Comparison of ENCODE assay signal across 1 cellular context in genomic region chr19:12782424-12783225, GRCh38.
TF ChIP-seq lines count a peak whose summit lies in the region.

No MANE protein-coding gene starts in this region.

TF ChIP-seq in GM12878, 131 proteins besides CTCF, POLR2A, EP300 and RAD21 (continues in another document):
- TF ChIP-seq USF2 (IDR thresholded peaks at IDR 0.05; ENCODE audit: borderline replicate concordance, low read depth, low read length) (no peak; the same call in 1 of the 2 replicates), PAX8 (IDR thresholded peaks at IDR 0.05) (no peak), RAD51 (IDR thresholded peaks at IDR 0.05) (no peak), MEF2A (IDR thresholded peaks at IDR 0.05; ENCODE audit: insufficient read depth, low read depth, low read length) (0 out of 2 replicates have a peak, but pooled peaks have one; percentile 39), GABPA (IDR thresholded peaks at IDR 0.05; ENCODE audit: low read depth) (no peak), EED (IDR thresholded peaks at IDR 0.05; ENCODE audit: low read depth) (peak; percentile 95), BCL11A (IDR thresholded peaks at IDR 0.05; ENCODE audit: low read depth, low read length) (peak; percentile 14; the same call in 1 of the 2 replicates), SIN3A (IDR thresholded peaks at IDR 0.05; ENCODE audit: low read depth, low read length) (peak; percentile 58; the same call in 1 of the 2 replicates), ZNF384 (IDR thresholded peaks at IDR 0.05; ENCODE audit: borderline replicate concordance, low read depth, low read length) (no peak), RELA (IDR thresholded peaks at IDR 0.05; ENCODE audit: borderline replicate concordance, partially characterized antibody) (peak; percentile 93), ZNF274 (IDR thresholded peaks at IDR 0.05; ENCODE audit: insufficient read depth, insufficient read length) (no peak), TARDBP (IDR thresholded peaks at IDR 0.05; ENCODE audit: borderline replicate concordance) (no peak; the same call in none of the 2 replicates), TAF1 (IDR thresholded peaks at IDR 0.05; ENCODE audit: borderline replicate concordance, low read depth, low read length) (no peak; the same call in 1 of the 2 replicates), EZH2 (IDR thresholded peaks at IDR 0.05; ENCODE audit: borderline replicate concordance, control insufficient read depth, low read depth, low read length) (no peak), FOXM1 (IDR thresholded peaks at IDR 0.05; ENCODE audit: low read depth, low read length) (no peak), TCF12 (IDR thresholded peaks at IDR 0.05; ENCODE audit: low read depth, low read length) (peak; percentile 65; the same call in 1 of the 2 replicates), BHLHE40 (IDR thresholded peaks at IDR 0.05; ENCODE audit: borderline replicate concordance in 1 of 2, low read depth in 2 of 2, low read length in 1 of 2) (peak; percentile 82 to 96), RBBP5 (conservative IDR thresholded peaks at IDR 0.05) (no peak), SUPT20H (IDR thresholded peaks at IDR 0.05; ENCODE audit: borderline replicate concordance, control insufficient read depth, low read depth, low read length) (no peak), DPF2 (IDR thresholded peaks at IDR 0.05) (peak; percentile 99), CBX3 (IDR thresholded peaks at IDR 0.05; ENCODE audit: borderline replicate concordance, low read depth) (no peak), ZZZ3 (IDR thresholded peaks at IDR 0.05; ENCODE audit: control insufficient read depth, insufficient read length, low read depth) (no peak), YY1 (IDR thresholded peaks at IDR 0.05; ENCODE audit: low read depth, low read length) (peak; percentile 54), MEF2B (IDR thresholded peaks at IDR 0.05; ENCODE audit: partially characterized antibody, poor library complexity, severe bottlenecking) (peak; percentile 63), PRDM15 (CRISPR knock-in tag; IDR thresholded peaks at IDR 0.05) (no peak), HDAC2 (IDR thresholded peaks at IDR 0.05) (no peak), KDM1A (IDR thresholded peaks at IDR 0.05; ENCODE audit: borderline replicate concordance) (no peak), POU2F2 (IDR thresholded peaks at IDR 0.05; ENCODE audit: borderline replicate concordance, low read depth, low read length) (peak; percentile 32; the same call in 1 of the 3 replicates), HSF1 (IDR thresholded peaks at IDR 0.05; ENCODE audit: low read depth, low read length) (no peak), NR2C2 (IDR thresholded peaks at IDR 0.05; ENCODE audit: borderline replicate concordance, control insufficient read depth, insufficient read length, low read depth) (no peak), CHD2 (IDR thresholded peaks at IDR 0.05; ENCODE audit: borderline replicate concordance, low read depth, low read length) (peak; percentile 86), SMC3 (IDR thresholded peaks at IDR 0.05; ENCODE audit: borderline replicate concordance, low read length) (no peak), REST (IDR thresholded peaks at IDR 0.05; ENCODE audit: low read depth, low read length) (0 out of 2 replicates have a peak, but pooled peaks have one; percentile 27), CHD4 (IDR thresholded peaks at IDR 0.05) (no peak), RFX5 (IDR thresholded peaks at IDR 0.05; ENCODE audit: low read depth, low read length) (peak; percentile 47; the same call in 1 of the 2 replicates), PAX5 (IDR thresholded peaks at IDR 0.05; ENCODE audit: borderline replicate concordance, low read depth, low read length) (peak; percentile 93; the same call in 1 of the 2 replicates), ELK1 (IDR thresholded peaks at IDR 0.05; ENCODE audit: low read depth, low read length) (peak; percentile 74), RELB (IDR thresholded peaks at IDR 0.05; ENCODE audit: low read depth) (peak; percentile 88), IRF3 (IDR thresholded peaks at IDR 0.05) (peak; percentile 21; the same call in 1 of the 2 replicates), ZBTB33 (IDR thresholded peaks at IDR 0.05) (no peak), BCLAF1 (IDR thresholded peaks at IDR 0.05) (peak; percentile 36; the same call in 1 of the 2 replicates), MAX (IDR thresholded peaks at IDR 0.05; ENCODE audit: low read depth, low read length) (peak; percentile 88)
